ENCODE assay signal across 8 cellular contexts in genomic region chr2:242088471-242089212, GRCh38.
A peak's percentile ranks its signal among the peaks of the same experiment; 100 is the strongest.
DNase-seq lines count a peak whose midpoint lies in the region; ATAC-seq and TF ChIP-seq lines count a peak whose summit lies in the region.

No MANE protein-coding gene starts in this region.

- no peak overlapping the region for H3K4me2 ChIP-seq in neural cell (ENCODE audit: low read length)

- H3K27me3 ChIP-seq in neural cell (ENCODE audit: insufficient read depth, low read depth, low read length), result no peaks in the 10 kb centered on the region

- no peaks in the 10 kb centered on the region for H3K36me3 ChIP-seq in neural cell (ENCODE audit: insufficient read depth, low read length)

- TF ChIP-seq RAD21 in neural cell (conservative IDR thresholded peaks at IDR 0.05), result peak; percentile 44

- H3K27ac ChIP-seq in RWPE1, result peak overlapping the region; percentile 72
- no peak overlapping the region for H3K27ac ChIP-seq in neural cell (ENCODE audit: low read length)

- no peaks in the 10 kb centered on the region for H3K36me3 Mint-ChIP-seq in activated T-helper 2 cell treated with anti-CD3 and anti-CD28 coated beads, Interferon-gamma antibody, Interleukin-2, Interleukin-4, amounts not matched to agents 10 μg/mL and 5 μg/mL and 100 μg/mL, durations not matched to agents 14 hours and 24 hours and 36 hours (ENCODE audit: low read depth)

- H3K4me3 ChIP-seq in LNCaP clone FGC (ENCODE audit: low read depth, low read length) (peak overlapping the region; percentile 62), neural cell (ENCODE audit: low read length) (peak overlapping the region; percentile 79)

- TF ChIP-seq EP300 in neural cell (conservative IDR thresholded peaks at IDR 0.05; ENCODE audit: poor library complexity, severe bottlenecking), result no peak

- DNase-seq in ELF-1 (ENCODE audit: low read depth, low spot score) (peak; percentile 91), H4 (ENCODE audit: low spot score) (peak; percentile 79), LNCaP clone FGC (ENCODE audit: low read depth) (no peak), RWPE1 (ENCODE audit: low spot score) (peak; percentile 74), fibroblast of the conjunctiva (ENCODE audit: low read depth) (peak; percentile 57)
- peak; percentile 92 for DNase-seq in activated T-helper 2 cell treated with anti-CD3 and anti-CD28 coated beads, Interferon-gamma antibody, Interleukin-2, Interleukin-4, amounts not matched to agents 10 μg/mL and 5 μg/mL and 100 μg/mL, durations not matched to agents 14 hours and 24 hours and 36 hours (ENCODE audit: low spot score)
- peak; percentile 91 to 93 for DNase-seq in stimulated activated naive CD8-positive, alpha-beta T cell treated with anti-CD3 and anti-CD28 coated beads, Interleukin-15, amount 100 ng/mL, for 72 hours

- CTCF ChIA-PET in RWPE1 (lab: Yijun Ruan, JAX), result no interaction called here

- intact Hi-C loops in activated T-helper 2 cell treated with anti-CD3 and anti-CD28 coated beads, Interferon-gamma antibody, Interleukin-2, Interleukin-4, amounts not matched to agents 10 μg/mL and 5 μg/mL and 100 μg/mL, durations not matched to agents 14 hours and 24 hours and 36 hours (cut with micrococcal nuclease), result no loop called here

- H3K79me2 ChIP-seq in neural cell (replicated peaks; ENCODE audit: insufficient read depth, low read length), result no peaks in the 10 kb centered on the region

- no peak for TF ChIP-seq CTCF in LNCaP clone FGC (IDR thresholded peaks at IDR 0.05; ENCODE audit: control insufficient read depth, extremely low read depth, insufficient read depth)
- no peak for TF ChIP-seq CTCF in RWPE1 (conservative IDR thresholded peaks at IDR 0.05; ENCODE audit: low read depth)
- no peak for TF ChIP-seq CTCF in neural cell (IDR thresholded peaks at IDR 0.05; ENCODE audit: poor library complexity, severe bottlenecking)

- H3K4me3 Mint-ChIP-seq in activated T-helper 2 cell treated with anti-CD3 and anti-CD28 coated beads, Interferon-gamma antibody, Interleukin-2, Interleukin-4, amounts not matched to agents 10 μg/mL and 5 μg/mL and 100 μg/mL, durations not matched to agents 14 hours and 24 hours and 36 hours (ENCODE audit: low read depth), result peak overlapping the region; percentile 83
- peak overlapping the region; percentile 91 to 97 for H3K4me3 Mint-ChIP-seq in stimulated activated naive CD8-positive, alpha-beta T cell treated with anti-CD3 and anti-CD28 coated beads, Interleukin-15, amount 100 ng/mL, for 72 hours

- peak overlapping the region; percentile 79 for H3K27ac Mint-ChIP-seq in activated T-helper 2 cell treated with anti-CD3 and anti-CD28 coated beads, Interferon-gamma antibody, Interleukin-2, Interleukin-4, amounts not matched to agents 10 μg/mL and 5 μg/mL and 100 μg/mL, durations not matched to agents 14 hours and 24 hours and 36 hours
- peak overlapping the region; percentile 95 to 97 for H3K27ac Mint-ChIP-seq in stimulated activated naive CD8-positive, alpha-beta T cell treated with anti-CD3 and anti-CD28 coated beads, Interleukin-15, amount 100 ng/mL, for 72 hours

- POLR2A ChIA-PET in RWPE1 (lab: Yijun Ruan, JAX; ENCODE audit: low non-redundant PET), result interaction anchor here (0.7 kb wide), 1 partner anchor 184 kb away, joined by 3 read pairs; no protein-coding TSS in a partner anchor

- H2AFZ ChIP-seq in neural cell (ENCODE audit: low read depth, low read length), result peak overlapping the region; percentile 45

- no peaks in the 10 kb centered on the region for H3K9me3 Mint-ChIP-seq in activated T-helper 2 cell treated with anti-CD3 and anti-CD28 coated beads, Interferon-gamma antibody, Interleukin-2, Interleukin-4, amounts not matched to agents 10 μg/mL and 5 μg/mL and 100 μg/mL, durations not matched to agents 14 hours and 24 hours and 36 hours
- H3K9me3 Mint-ChIP-seq in stimulated activated naive CD8-positive, alpha-beta T cell treated with anti-CD3 and anti-CD28 coated beads, Interleukin-15, amount 100 ng/mL, for 72 hours, result no peaks in the 10 kb centered on the region

- H3K9ac ChIP-seq in neural cell (ENCODE audit: low read length), result peak overlapping the region; percentile 68

- H3K4me1 Mint-ChIP-seq in activated T-helper 2 cell treated with anti-CD3 and anti-CD28 coated beads, Interferon-gamma antibody, Interleukin-2, Interleukin-4, amounts not matched to agents 10 μg/mL and 5 μg/mL and 100 μg/mL, durations not matched to agents 14 hours and 24 hours and 36 hours (ENCODE audit: low read depth), result peaks cover 29% of the 10 kb centered on the region
- H3K4me1 Mint-ChIP-seq in stimulated activated naive CD8-positive, alpha-beta T cell treated with anti-CD3 and anti-CD28 coated beads, Interleukin-15, amount 100 ng/mL, for 72 hours, result peaks cover 35% of the 10 kb centered on the region

- peaks cover 11% of the 10 kb centered on the region for H3K27me3 Mint-ChIP-seq in activated T-helper 2 cell treated with anti-CD3 and anti-CD28 coated beads, Interferon-gamma antibody, Interleukin-2, Interleukin-4, amounts not matched to agents 10 μg/mL and 5 μg/mL and 100 μg/mL, durations not matched to agents 14 hours and 24 hours and 36 hours (ENCODE audit: low read depth)
- no peaks in the 10 kb centered on the region for H3K27me3 Mint-ChIP-seq in stimulated activated naive CD8-positive, alpha-beta T cell treated with anti-CD3 and anti-CD28 coated beads, Interleukin-15, amount 100 ng/mL, for 72 hours

- H3F3A ChIP-seq in neural cell (ENCODE audit: insufficient read depth, low read length, poor library complexity, severe bottlenecking), result no peaks in the 10 kb centered on the region

- H3K9me3 ChIP-seq in neural cell (ENCODE audit: low read length), result no peaks in the 10 kb centered on the region

- H4K20me1 ChIP-seq in neural cell (ENCODE audit: insufficient read depth), result no peaks in the 10 kb centered on the region

- no peaks in the 10 kb centered on the region for H3K9me2 ChIP-seq in neural cell (ENCODE audit: insufficient read depth, low read length)

- peak; percentile 86 for ATAC-seq in stimulated activated naive CD8-positive, alpha-beta T cell treated with anti-CD3 and anti-CD28 coated beads, Interleukin-15, amount 100 ng/mL, for 72 hours

TF ChIP-seq in neural cell, 6 proteins besides CTCF, POLR2A, EP300 and RAD21:
- TF ChIP-seq EZH2 (IDR thresholded peaks at IDR 0.05; ENCODE audit: borderline replicate concordance, insufficient read depth, low read length, poor library complexity, severe bottlenecking) (no peak), MXI1 (conservative IDR thresholded peaks at IDR 0.05; ENCODE audit: poor library complexity, severe bottlenecking) (peak; percentile 87), POLR2AphosphoS5 (IDR thresholded peaks at IDR 0.05) (peak; percentile 63), TAF1 (IDR thresholded peaks at IDR 0.05; ENCODE audit: low read depth) (no peak), SMC3 (conservative IDR thresholded peaks at IDR 0.05; ENCODE audit: poor library complexity) (peak; percentile 52), REST (IDR thresholded peaks at IDR 0.05; ENCODE audit: borderline replicate concordance) (no peak)
